In genomic region chr17:7484067-7484963, GRCh38 we compare ENCODE assay signal across 7 cellular contexts. TPM values are rescaled to one million over a fixed set of nuclear protein-coding genes. Genes with fewer than 3 reads are reported as not detected.
A peak's percentile ranks its signal among the peaks of the same experiment; 100 is the strongest.
DNase-seq lines count a peak whose midpoint lies in the region; ATAC-seq and TF ChIP-seq lines count a peak whose summit lies in the region.

Gene POLR2A (plus strand): TSS chr17:7484366.

- DNase-seq in NCI-H2029 (lab: John Stamatoyannopoulos, UW), result peak; percentile 82
- DNase-seq in T-helper 22 cell (ENCODE audit: low read depth), result peak; percentile 93
- DNase-seq in astrocyte of the cerebellum (ENCODE audit: low read depth), result peak; percentile 92
- peak; percentile 99 for DNase-seq in hepatic stellate cell (ENCODE audit: low spot score)
- DNase-seq in renal cortical epithelial cell (ENCODE audit: low read depth), result peak; percentile 92

- in situ Hi-C loops in astrocyte of the cerebellum (cut with HindIII; ENCODE audit: low sequenced_read_pairs), result no loop called here

- ATAC-seq in GM18502 (IDR thresholded peaks at IDR 0.05; ENCODE audit: poor library complexity, unreplicated experiment) (peak; percentile 60), HG02973 (IDR thresholded peaks at IDR 0.05; ENCODE audit: unreplicated experiment) (peak; percentile 52)

- H3K4me3 ChIP-seq in astrocyte of the cerebellum (ENCODE audit: low read depth, low read length), result peak within 1 kb of the TSS; percentile 84

- no peak for TF ChIP-seq CTCF in astrocyte of the cerebellum (IDR thresholded peaks at IDR 0.05; ENCODE audit: low read depth, low read length, missing control alignments)

RNA-seq across cellular contexts. Expression of gene POLR2A, which starts in this region (rescaled TPM):
- 57.3 and 169 TPM in 2 replicates for total RNA-seq in renal cortical epithelial cell

Comparison
In these comparisons a context has a peak if more than half of its experiments do, and no peak if none do; other contexts are left out.
1. Peak in every context shown above with its lines: DNase-seq, ATAC-seq and H3K4me3 ChIP-seq.